ENCODE assay signal across 14 cellular contexts in the genomic region with DNA sequence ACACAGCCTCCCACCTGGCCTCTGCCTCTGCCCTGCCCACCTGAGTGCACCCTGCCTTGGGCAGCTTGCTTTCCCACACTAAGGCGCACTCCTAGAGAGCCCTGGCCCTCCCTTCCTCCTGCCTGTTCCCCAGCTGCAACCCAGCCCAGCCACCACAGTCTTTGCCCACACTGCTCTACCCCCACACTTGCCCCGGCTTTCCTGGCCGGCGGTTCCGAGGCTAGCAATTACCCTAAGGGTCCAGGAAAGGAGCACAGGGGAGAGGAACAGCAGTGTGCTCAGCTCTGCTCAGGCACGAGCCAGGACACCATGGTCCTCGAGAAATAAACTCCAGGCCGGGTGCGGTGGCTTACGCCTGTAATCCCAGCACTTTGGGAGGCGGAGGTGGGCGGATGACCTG.
DNase-seq lines count a peak whose midpoint lies in the region; ATAC-seq and TF ChIP-seq lines count a peak whose summit lies in the region.
"Had no signal": no experiment of that assay in that cellular context is flagged by ENCODE, and none has a peak within 500 bp of the region (broad histone marks: within the 10 kb centered on the region; RNA-seq: fewer than 3 reads in every experiment).

No MANE protein-coding gene starts in this region.

- no peaks in the 10 kb centered on the region for H3K27me3 ChIP-seq in body of pancreas

- DNase-seq in body of pancreas (peak; percentile 36 to 75 (median 70)), progenitor cell of endocrine pancreas (ENCODE audit: low spot score, unreplicated experiment) (no peak), AG08396 (ENCODE audit: low spot score) (no peak)
- no peak for DNase-seq in natural killer cell treated with Interleukin-12 subunit alpha and Interleukin-12 subunit beta and Interleukin-15 and Interleukin-18, amount 100 ng/mL, for 72 hours (ENCODE audit: low spot score)
- no peak for DNase-seq in activated naive CD4-positive, alpha-beta T cell treated with Interleukin-2 at 50 U/mL for 16 hours
- DNase-seq: ACHN; C1 segment of cervical spinal cord; CD4-positive, alpha-beta memory T cell; DMS79 had no signal

- 64 to 68% methylated on average over 12 of the region's 12 CpGs for WGBS in body of pancreas, 2 donors

- peaks cover 22% of the 10 kb centered on the region for H3K4me1 ChIP-seq in body of pancreas
- H3K4me1 ChIP-seq: HAP-1 had no signal

- no peak overlapping the region for H3K27ac Mint-ChIP-seq in natural killer cell treated with Interleukin-12 subunit alpha and Interleukin-12 subunit beta and Interleukin-15 and Interleukin-18, amount 100 ng/mL, for 72 hours
- peak overlapping the region; percentile 67 for H3K27ac Mint-ChIP-seq in progenitor cell of endocrine pancreas
- H3K27ac Mint-ChIP-seq: B cell; CD4-positive, alpha-beta memory T cell had no signal

- peaks cover 4 to 18% of the 10 kb centered on the region in 2 donors for H3K27me3 Mint-ChIP-seq in natural killer cell treated with Interleukin-12 subunit alpha and Interleukin-12 subunit beta and Interleukin-15 and Interleukin-18, amount 100 ng/mL, for 72 hours
- H3K27me3 Mint-ChIP-seq in progenitor cell of endocrine pancreas, result peaks cover 4% of the 10 kb centered on the region

- intact Hi-C loops in body of pancreas (cut with DNase I), result no loop called here

- no peaks in the 10 kb centered on the region for H3K9me3 Mint-ChIP-seq in natural killer cell treated with Interleukin-12 subunit alpha and Interleukin-12 subunit beta and Interleukin-15 and Interleukin-18, amount 100 ng/mL, for 72 hours
- no peaks in the 10 kb centered on the region for H3K9me3 Mint-ChIP-seq in progenitor cell of endocrine pancreas (ENCODE audit: low read depth)

- H3K9me3 ChIP-seq in body of pancreas, result no peaks in the 10 kb centered on the region
- H3K9me3 ChIP-seq: HAP-1 had no signal

- no peaks in the 10 kb centered on the region for H3K36me3 ChIP-seq in body of pancreas (replicated peaks in 1 of 2; ENCODE audit: insufficient read depth in 1 of 2, low read depth in 2 of 2)
- H3K36me3 ChIP-seq: HAP-1 had no signal

- H3K27ac ChIP-seq in body of pancreas, result no peak overlapping the region

- no peak overlapping the region for H3K4me3 ChIP-seq in body of pancreas
- H3K4me3 ChIP-seq: GM12878, HAP-1 had no signal

- TF ChIP-seq POLR2A in body of pancreas (IDR thresholded peaks at IDR 0.05), result no peak

- no peak for TF ChIP-seq CTCF in body of pancreas (IDR thresholded peaks at IDR 0.05)
- no peak for TF ChIP-seq CTCF in progenitor cell of endocrine pancreas (IDR thresholded peaks at IDR 0.05; ENCODE audit: unreplicated experiment)

- ATAC-seq in body of pancreas, result peak; percentile 29
- peak; percentile 17 to 35 for ATAC-seq in natural killer cell treated with Interleukin-12 subunit alpha and Interleukin-12 subunit beta and Interleukin-15 and Interleukin-18, amount 100 ng/mL, for 72 hours
- ATAC-seq in GM18517 (IDR thresholded peaks at IDR 0.05; ENCODE audit: unreplicated experiment), result no peak
- no peak for ATAC-seq in GM21526 (IDR thresholded peaks at IDR 0.05; ENCODE audit: low FRiP score, unreplicated experiment)
- ATAC-seq: GM12878 had no signal

- H3K36me3 Mint-ChIP-seq in natural killer cell treated with Interleukin-12 subunit alpha and Interleukin-12 subunit beta and Interleukin-15 and Interleukin-18, amount 100 ng/mL, for 72 hours, result no peaks in the 10 kb centered on the region
- H3K36me3 Mint-ChIP-seq in progenitor cell of endocrine pancreas (ENCODE audit: insufficient read depth), result no peaks in the 10 kb centered on the region
- H3K36me3 Mint-ChIP-seq: CD4-positive, alpha-beta memory T cell had no signal

- H3K4me1 Mint-ChIP-seq in natural killer cell treated with Interleukin-12 subunit alpha and Interleukin-12 subunit beta and Interleukin-15 and Interleukin-18, amount 100 ng/mL, for 72 hours (ENCODE audit: low read depth in 2 of 2), result peaks cover 0 to 4% of the 10 kb centered on the region in 2 donors
- H3K4me1 Mint-ChIP-seq in progenitor cell of endocrine pancreas (ENCODE audit: low read depth), result peaks cover 7% of the 10 kb centered on the region
- H3K4me1 Mint-ChIP-seq: B cell; CD4-positive, alpha-beta memory T cell had no signal

- no peak overlapping the region for H3K4me3 Mint-ChIP-seq in natural killer cell treated with Interleukin-12 subunit alpha and Interleukin-12 subunit beta and Interleukin-15 and Interleukin-18, amount 100 ng/mL, for 72 hours
- no peak overlapping the region for H3K4me3 Mint-ChIP-seq in progenitor cell of endocrine pancreas (ENCODE audit: low read depth)
- H3K4me3 Mint-ChIP-seq: B cell; CD4-positive, alpha-beta memory T cell had no signal

Comparison
In these comparisons a context has a peak if more than half of its experiments do, and no peak if none do; other contexts are left out.
1. ATAC-seq: peak in body of pancreas (single experiment) and natural killer cell treated with Interleukin-12 subunit alpha and Interleukin-12 subunit beta and Interleukin-15 and Interleukin-18, amount 100 ng/mL, for 72 hours (2 of 2); none in GM18517 (single experiment) and GM21526 (single experiment).
2. DNase-seq: peak in body of pancreas (4 of 4); none in natural killer cell treated with Interleukin-12 subunit alpha and Interleukin-12 subunit beta and Interleukin-15 and Interleukin-18, amount 100 ng/mL, for 72 hours (single experiment), progenitor cell of endocrine pancreas (single experiment), activated naive CD4-positive, alpha-beta T cell treated with Interleukin-2 at 50 U/mL for 16 hours (single experiment) and AG08396 (single experiment).